In the genomic region with DNA sequence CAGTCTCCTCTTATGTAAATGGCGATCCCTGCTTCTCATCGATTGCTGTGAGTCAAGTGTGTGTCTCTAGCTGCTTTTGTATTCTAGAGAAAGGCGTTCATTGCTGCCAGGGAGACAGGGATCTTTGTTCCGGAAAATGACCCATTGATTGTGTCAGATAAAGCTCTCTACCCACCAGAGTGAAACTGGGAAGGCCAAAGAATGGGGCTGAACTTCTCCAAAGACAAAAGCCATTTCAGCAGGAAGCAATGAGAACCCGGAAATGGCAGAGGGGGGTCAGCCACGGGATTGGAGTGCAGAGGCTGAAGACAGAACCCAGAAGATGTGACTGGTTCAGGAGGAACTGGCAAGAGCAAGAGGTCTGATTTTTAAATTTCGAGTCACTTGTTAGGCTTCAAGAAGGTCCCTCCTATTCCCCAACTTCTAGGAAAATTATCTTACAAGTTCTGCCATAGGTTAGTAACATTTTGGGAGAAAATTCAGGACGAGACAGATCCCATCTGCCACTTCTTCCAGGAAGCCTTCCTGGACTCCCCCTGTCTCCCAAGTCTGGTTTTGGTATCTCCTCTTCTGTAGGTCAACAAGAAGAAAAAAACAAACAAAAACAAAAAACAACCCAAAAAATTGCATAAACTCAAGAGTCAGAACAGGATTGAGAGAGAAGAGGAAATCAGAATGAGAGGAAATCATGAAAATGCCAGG, we compare ENCODE assay signal across 15 cellular contexts.
DNase-seq lines count a peak whose midpoint lies in the region; ATAC-seq and TF ChIP-seq lines count a peak whose summit lies in the region.
"Had no signal": no experiment of that assay in that cellular context is flagged by ENCODE, and none has a peak within 500 bp of the region (broad histone marks: within the 10 kb centered on the region; RNA-seq: fewer than 3 reads in every experiment).

No MANE protein-coding gene starts in this region.

- 76% methylated on average over 7 of the region's 8 CpGs for WGBS in mesenchymal stem cell

- H4K91ac ChIP-seq in mesenchymal stem cell (ENCODE audit: low read length) = no peak overlapping the region

- H3K27me3 Mint-ChIP-seq in WTC11 (ENCODE audit: low read depth) (peaks cover 25% of the 10 kb centered on the region; the same call in 1 of the 2 replicates), progenitor cell of endocrine pancreas (peaks cover 28% of the 10 kb centered on the region)

- intact Hi-C loops in left ventricle myocardium inferior (cut with micrococcal nuclease) = no loop called here

- H2AFZ ChIP-seq in mesenchymal stem cell (ENCODE audit: low read depth, low read length) = no peak overlapping the region

- ATAC-seq in WTC11 (peak; percentile 27; the same call in 1 of the 2 replicates), GM18873 (IDR thresholded peaks at IDR 0.05; ENCODE audit: low FRiP score, unreplicated experiment) (no peak), GM21528 (IDR thresholded peaks at IDR 0.05; ENCODE audit: low FRiP score, unreplicated experiment) (no peak), HG02970 (IDR thresholded peaks at IDR 0.05; ENCODE audit: low FRiP score, unreplicated experiment) (no peak)
- ATAC-seq: naive thymus-derived CD8-positive, alpha-beta T cell had no signal

- TF ChIP-seq CTCF in WTC11 (IDR thresholded peaks at IDR 0.05) (no peak), left ventricle myocardium inferior (IDR thresholded peaks at IDR 0.05; ENCODE audit: borderline replicate concordance) (no peak), progenitor cell of endocrine pancreas (IDR thresholded peaks at IDR 0.05; ENCODE audit: unreplicated experiment) (no peak)

- no peak overlapping the region for H3K23ac ChIP-seq in mesenchymal stem cell (ENCODE audit: low read length in 2 of 2)

- H2BK12ac ChIP-seq in mesenchymal stem cell (ENCODE audit: low read length in 2 of 2) = no peak overlapping the region

- H3K4me3 Mint-ChIP-seq in WTC11 (no peak overlapping the region), progenitor cell of endocrine pancreas (ENCODE audit: low read depth) (no peak overlapping the region)
- H3K4me3 Mint-ChIP-seq: activated naive CD4-positive, alpha-beta T cell treated with anti-CD3 and anti-CD28 coated beads for 36 hours; naive thymus-derived CD8-positive, alpha-beta T cell had no signal

- no peaks in the 10 kb centered on the region for H3K9me3 Mint-ChIP-seq in WTC11
- no peaks in the 10 kb centered on the region for H3K9me3 Mint-ChIP-seq in progenitor cell of endocrine pancreas (ENCODE audit: low read depth)
- H3K9me3 Mint-ChIP-seq: activated naive CD4-positive, alpha-beta T cell treated with anti-CD3 and anti-CD28 coated beads for 36 hours; naive thymus-derived CD8-positive, alpha-beta T cell had no signal

- H3K36me3 ChIP-seq in HAP-1 (replicated peaks) (no peaks in the 10 kb centered on the region), left ventricle myocardium inferior (no peaks in the 10 kb centered on the region), mesenchymal stem cell (ENCODE audit: control insufficient read depth in 1 of 2, insufficient read depth in 2 of 2, low read depth in 1 of 2, low read length in 2 of 2) (no peaks in the 10 kb centered on the region)
- H3K36me3 ChIP-seq: SJCRH30 had no signal

- no peak overlapping the region for H2BK15ac ChIP-seq in mesenchymal stem cell (ENCODE audit: low read depth, poor library complexity, severe bottlenecking)

- no peak overlapping the region for H3K9ac ChIP-seq in mesenchymal stem cell (ENCODE audit: low read length)

- H3K4me1 ChIP-seq in HAP-1 = peaks cover 3% of the 10 kb centered on the region; the same call in 1 of the 2 replicates
- H3K4me1 ChIP-seq in left ventricle myocardium inferior = no peaks in the 10 kb centered on the region
- peaks cover 18% of the 10 kb centered on the region for H3K4me1 ChIP-seq in mesenchymal stem cell (ENCODE audit: control insufficient read depth, insufficient read depth, low read depth, low read length)

- DNase-seq in HAP-1 (ENCODE audit: low spot score in 2 of 2) = peak; percentile 6 to 25
- DNase-seq in WTC11 (ENCODE audit: low spot score) = no peak
- peak; percentile 36 for DNase-seq in left ventricle myocardium inferior
- no peak for DNase-seq in progenitor cell of endocrine pancreas (ENCODE audit: low spot score, unreplicated experiment)
- DNase-seq in mesenchymal stem cell = no peak
- DNase-seq: activated CD4-positive, alpha-beta T cell treated with anti-CD3 and anti-CD28 coated beads, Interleukin-2, amount 50 U/mL, for 1 hour; activated naive CD4-positive, alpha-beta T cell treated with anti-CD3 and anti-CD28 coated beads for 36 hours; cortex of kidney; KG1; NCI-H2227 treated with DMSO at 0.1 percent for 48 hours; SJCRH30 had no signal

- H3K18ac ChIP-seq in mesenchymal stem cell (ENCODE audit: low read depth in 1 of 2, low read length in 2 of 2) = no peak overlapping the region

- H4K8ac ChIP-seq in mesenchymal stem cell (ENCODE audit: low read length) = no peak overlapping the region

- H3K4me2 ChIP-seq in mesenchymal stem cell (ENCODE audit: low read length, poor library complexity, severe bottlenecking) = no peak overlapping the region

- H3K4me3 ChIP-seq in HAP-1 = no peak overlapping the region
- no peak overlapping the region for H3K4me3 ChIP-seq in left ventricle myocardium inferior
- H3K4me3 ChIP-seq in mesenchymal stem cell (ENCODE audit: insufficient read depth in 1 of 2, low read depth in 1 of 2, low read length in 2 of 2) = no peak overlapping the region
- H3K4me3 ChIP-seq: SJCRH30 had no signal

- H3K9me3 ChIP-seq in HAP-1 (no peaks in the 10 kb centered on the region), left ventricle myocardium inferior (replicated peaks) (no peaks in the 10 kb centered on the region), mesenchymal stem cell (ENCODE audit: control insufficient read depth, low read length) (no peaks in the 10 kb centered on the region)
- H3K9me3 ChIP-seq: SJCRH30 had no signal

- H3K4me1 Mint-ChIP-seq in WTC11 = peaks cover 44% of the 10 kb centered on the region
- H3K4me1 Mint-ChIP-seq in progenitor cell of endocrine pancreas (ENCODE audit: low read depth) = peaks cover 18% of the 10 kb centered on the region

- H3K4ac ChIP-seq in mesenchymal stem cell (ENCODE audit: low read depth in 1 of 2, low read length in 2 of 2) = no peak overlapping the region

- no peaks in the 10 kb centered on the region for H3K36me3 Mint-ChIP-seq in WTC11
- no peaks in the 10 kb centered on the region for H3K36me3 Mint-ChIP-seq in progenitor cell of endocrine pancreas (ENCODE audit: insufficient read depth)
- H3K36me3 Mint-ChIP-seq: naive thymus-derived CD8-positive, alpha-beta T cell had no signal

- CTCF ChIA-PET in WTC11 (lab: Charles Lee) = interaction anchor here (0.5 to 3.6 kb wide), 5 partner anchors 16 to 470 kb away, joined by 3 to 13 read pairs (median 9); no protein-coding TSS in a partner anchor

- H3K27me3 ChIP-seq in HAP-1 (ENCODE audit: low read depth) (no peaks in the 10 kb centered on the region), left ventricle myocardium inferior (ENCODE audit: low read depth) (peaks cover 73% of the 10 kb centered on the region), mesenchymal stem cell (ENCODE audit: control insufficient read depth in 1 of 2, insufficient read depth in 1 of 2, low read length in 2 of 2) (no peaks in the 10 kb centered on the region)
- H3K27me3 ChIP-seq: SJCRH30 had no signal

- POLR2A ChIA-PET in WTC11 (lab: Charles Lee) = no interaction called here

- no peak overlapping the region for H2BK5ac ChIP-seq in mesenchymal stem cell (ENCODE audit: low read depth, low read length, poor library complexity, severe bottlenecking)

- in situ Hi-C loops in HAP-1 (cut with MboI; ENCODE audit: low sequenced_read_pairs) = no loop called here

- H3K27ac Mint-ChIP-seq in WTC11 (no peak overlapping the region), progenitor cell of endocrine pancreas (peak overlapping the region; percentile 6)
- H3K27ac Mint-ChIP-seq: activated naive CD4-positive, alpha-beta T cell treated with anti-CD3 and anti-CD28 coated beads for 36 hours; naive thymus-derived CD8-positive, alpha-beta T cell had no signal

- no peak overlapping the region for H2AK5ac ChIP-seq in mesenchymal stem cell (ENCODE audit: low read length, severe bottlenecking)

- H3K14ac ChIP-seq in mesenchymal stem cell (ENCODE audit: low read length in 2 of 2) = no peak overlapping the region

- H2BK120ac ChIP-seq in mesenchymal stem cell (ENCODE audit: low read depth, low read length) = no peak overlapping the region

- H3K79me1 ChIP-seq in mesenchymal stem cell (replicated peaks; ENCODE audit: low read length, poor library complexity, severe bottlenecking) = no peaks in the 10 kb centered on the region

- H3K27ac ChIP-seq in left ventricle myocardium inferior (replicated peaks) (no peak overlapping the region), mesenchymal stem cell (ENCODE audit: low read length, poor library complexity, severe bottlenecking) (no peak overlapping the region)

TF ChIP-seq in WTC11, 78 proteins besides CTCF, POLR2A, EP300 and RAD21:
- no peak for TF ChIP-seq NR3C1 (CRISPR knock-in tag; conservative IDR thresholded peaks at IDR 0.05; ENCODE audit: low read depth)
- TF ChIP-seq, protein P1, sequence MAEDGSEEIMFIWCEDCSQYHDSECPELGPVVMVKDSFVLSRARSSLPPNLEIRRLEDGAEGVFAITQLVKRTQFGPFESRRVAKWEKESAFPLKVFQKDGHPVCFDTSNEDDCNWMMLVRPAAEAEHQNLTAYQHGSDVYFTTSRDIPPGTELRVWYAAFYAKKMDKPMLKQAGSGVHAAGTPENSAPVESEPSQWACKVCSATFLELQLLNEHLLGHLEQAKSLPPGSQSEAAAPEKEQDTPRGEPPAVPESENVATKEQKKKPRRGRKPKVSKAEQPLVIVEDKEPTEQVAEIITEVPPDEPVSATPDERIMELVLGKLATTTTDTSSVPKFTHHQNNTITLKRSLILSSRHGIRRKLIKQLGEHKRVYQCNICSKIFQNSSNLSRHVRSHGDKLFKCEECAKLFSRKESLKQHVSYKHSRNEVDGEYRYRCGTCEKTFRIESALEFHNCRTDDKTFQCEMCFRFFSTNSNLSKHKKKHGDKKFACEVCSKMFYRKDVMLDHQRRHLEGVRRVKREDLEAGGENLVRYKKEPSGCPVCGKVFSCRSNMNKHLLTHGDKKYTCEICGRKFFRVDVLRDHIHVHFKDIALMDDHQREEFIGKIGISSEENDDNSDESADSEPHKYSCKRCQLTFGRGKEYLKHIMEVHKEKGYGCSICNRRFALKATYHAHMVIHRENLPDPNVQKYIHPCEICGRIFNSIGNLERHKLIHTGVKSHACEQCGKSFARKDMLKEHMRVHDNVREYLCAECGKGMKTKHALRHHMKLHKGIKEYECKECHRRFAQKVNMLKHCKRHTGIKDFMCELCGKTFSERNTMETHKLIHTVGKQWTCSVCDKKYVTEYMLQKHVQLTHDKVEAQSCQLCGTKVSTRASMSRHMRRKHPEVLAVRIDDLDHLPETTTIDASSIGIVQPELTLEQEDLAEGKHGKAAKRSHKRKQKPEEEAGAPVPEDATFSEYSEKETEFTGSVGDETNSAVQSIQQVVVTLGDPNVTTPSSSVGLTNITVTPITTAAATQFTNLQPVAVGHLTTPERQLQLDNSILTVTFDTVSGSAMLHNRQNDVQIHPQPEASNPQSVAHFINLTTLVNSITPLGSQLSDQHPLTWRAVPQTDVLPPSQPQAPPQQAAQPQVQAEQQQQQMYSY (CRISPR knock-in tag; IDR thresholded peaks at IDR 0.05) = peak; percentile 80

Comparison
In these comparisons a context has a peak if more than half of its experiments do, and no peak if none do; other contexts are left out.
1. DNase-seq: peak in HAP-1 (2 of 2) and left ventricle myocardium inferior (single experiment); none in WTC11 (single experiment), progenitor cell of endocrine pancreas (single experiment) and mesenchymal stem cell (single experiment).